1 cellular context compared by ENCODE assay signal in the genomic region with DNA sequence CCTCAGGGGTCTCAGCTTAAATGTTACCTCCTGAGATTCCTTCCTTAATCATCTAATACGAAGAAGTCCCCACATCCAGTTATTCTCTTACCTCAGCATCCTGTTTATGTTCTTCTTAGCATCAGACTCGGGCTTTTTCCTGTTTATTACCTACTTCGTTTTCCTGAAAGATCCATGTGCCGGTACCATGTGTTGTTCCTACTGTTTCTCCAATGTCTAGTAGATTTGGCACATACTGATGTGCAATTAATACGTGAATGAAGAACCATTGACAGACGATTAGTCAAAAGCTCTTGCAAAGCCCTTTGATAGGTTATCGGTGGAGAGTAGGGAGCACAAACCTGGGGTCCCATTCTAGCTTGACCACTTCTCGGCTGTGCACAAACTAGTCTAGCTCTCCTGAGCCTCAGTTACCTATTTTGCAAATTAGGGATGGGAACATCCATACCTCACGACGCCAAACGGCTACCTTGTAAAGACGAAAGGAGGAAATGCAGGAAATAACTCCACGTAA.
A peak's percentile ranks its signal among the peaks of the same experiment; 100 is the strongest.
TF ChIP-seq lines count a peak whose summit lies in the region.

No MANE protein-coding gene starts in this region.

TF ChIP-seq in K562, 482 proteins besides CTCF, POLR2A, EP300 and RAD21 (continued from another document and continues in another):
- TF ChIP-seq TEAD1 (CRISPR knock-in tag; IDR thresholded peaks at IDR 0.05) (no peak), XRCC4 (IDR thresholded peaks at IDR 0.05; ENCODE audit: extremely low read depth, insufficient read depth, insufficient read length) (no peak), TSC22D4 (tag; IDR thresholded peaks at IDR 0.05) (no peak), OTX1 (CRISPR knock-in tag; IDR thresholded peaks at IDR 0.05) (no peak), NR2C2 (CRISPR knock-in tag; IDR thresholded peaks at IDR 0.05) (no peak), NR2C2 (tag; IDR thresholded peaks at IDR 0.05) (peak; percentile 12; the same call in 1 of the 2 replicates), ZNF695 (CRISPR knock-in tag; IDR thresholded peaks at IDR 0.05) (no peak), ZNF23 (CRISPR knock-in tag; IDR thresholded peaks at IDR 0.05) (no peak), NFIC (IDR thresholded peaks at IDR 0.05) (no peak), MTA1 (IDR thresholded peaks at IDR 0.05; ENCODE audit: borderline replicate concordance) (no peak), ZNF586 (CRISPR knock-in tag; conservative IDR thresholded peaks at IDR 0.05) (no peak), PYGO2 (tag; IDR thresholded peaks at IDR 0.05) (no peak), RBM34 (IDR thresholded peaks at IDR 0.05; ENCODE audit: borderline replicate concordance, insufficient read depth, low read length) (no peak), ARNT (IDR thresholded peaks at IDR 0.05) (peak in 1 of 2 experiments; percentile 23; a peak in 1 of 4 replicates), ZNF239 (CRISPR knock-in tag; IDR thresholded peaks at IDR 0.05) (no peak), GABPA (tag; conservative IDR thresholded peaks at IDR 0.05; ENCODE audit: low read depth) (0 out of 2 replicates have a peak, but pooled peaks have one; percentile 22), ZNF143 (CRISPR knock-in tag; IDR thresholded peaks at IDR 0.05) (no peak), ETS2 (tag; IDR thresholded peaks at IDR 0.05; ENCODE audit: borderline replicate concordance, poor library complexity, severe bottlenecking) (no peak), TEAD4 (IDR thresholded peaks at IDR 0.05; ENCODE audit: low read length) (no peak), TEAD4 (CRISPR knock-in tag; IDR thresholded peaks at IDR 0.05; ENCODE audit: borderline replicate concordance) (no peak), SMARCB1 (IDR thresholded peaks at IDR 0.05; ENCODE audit: insufficient read length, low read depth) (no peak), ZNF561 (CRISPR knock-in tag; conservative IDR thresholded peaks at IDR 0.05) (no peak)
- TF ChIP-seq, protein P1, sequence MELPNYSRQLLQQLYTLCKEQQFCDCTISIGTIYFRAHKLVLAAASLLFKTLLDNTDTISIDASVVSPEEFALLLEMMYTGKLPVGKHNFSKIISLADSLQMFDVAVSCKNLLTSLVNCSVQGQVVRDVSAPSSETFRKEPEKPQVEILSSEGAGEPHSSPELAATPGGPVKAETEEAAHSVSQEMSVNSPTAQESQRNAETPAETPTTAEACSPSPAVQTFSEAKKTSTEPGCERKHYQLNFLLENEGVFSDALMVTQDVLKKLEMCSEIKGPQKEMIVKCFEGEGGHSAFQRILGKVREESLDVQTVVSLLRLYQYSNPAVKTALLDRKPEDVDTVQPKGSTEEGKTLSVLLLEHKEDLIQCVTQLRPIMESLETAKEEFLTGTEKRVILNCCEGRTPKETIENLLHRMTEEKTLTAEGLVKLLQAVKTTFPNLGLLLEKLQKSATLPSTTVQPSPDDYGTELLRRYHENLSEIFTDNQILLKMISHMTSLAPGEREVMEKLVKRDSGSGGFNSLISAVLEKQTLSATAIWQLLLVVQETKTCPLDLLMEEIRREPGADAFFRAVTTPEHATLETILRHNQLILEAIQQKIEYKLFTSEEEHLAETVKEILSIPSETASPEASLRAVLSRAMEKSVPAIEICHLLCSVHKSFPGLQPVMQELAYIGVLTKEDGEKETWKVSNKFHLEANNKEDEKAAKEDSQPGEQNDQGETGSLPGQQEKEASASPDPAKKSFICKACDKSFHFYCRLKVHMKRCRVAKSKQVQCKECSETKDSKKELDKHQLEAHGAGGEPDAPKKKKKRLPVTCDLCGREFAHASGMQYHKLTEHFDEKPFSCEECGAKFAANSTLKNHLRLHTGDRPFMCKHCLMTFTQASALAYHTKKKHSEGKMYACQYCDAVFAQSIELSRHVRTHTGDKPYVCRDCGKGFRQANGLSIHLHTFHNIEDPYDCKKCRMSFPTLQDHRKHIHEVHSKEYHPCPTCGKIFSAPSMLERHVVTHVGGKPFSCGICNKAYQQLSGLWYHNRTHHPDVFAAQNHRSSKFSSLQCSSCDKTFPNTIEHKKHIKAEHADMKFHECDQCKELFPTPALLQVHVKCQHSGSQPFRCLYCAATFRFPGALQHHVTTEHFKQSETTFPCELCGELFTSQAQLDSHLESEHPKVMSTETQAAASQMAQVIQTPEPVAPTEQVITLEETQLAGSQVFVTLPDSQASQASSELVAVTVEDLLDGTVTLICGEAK (IDR thresholded peaks at IDR 0.05) = no peak
- TF ChIP-seq, protein P1 (CRISPR knock-in tag; IDR thresholded peaks at IDR 0.05) = no peak
- TF ChIP-seq, protein P2, sequence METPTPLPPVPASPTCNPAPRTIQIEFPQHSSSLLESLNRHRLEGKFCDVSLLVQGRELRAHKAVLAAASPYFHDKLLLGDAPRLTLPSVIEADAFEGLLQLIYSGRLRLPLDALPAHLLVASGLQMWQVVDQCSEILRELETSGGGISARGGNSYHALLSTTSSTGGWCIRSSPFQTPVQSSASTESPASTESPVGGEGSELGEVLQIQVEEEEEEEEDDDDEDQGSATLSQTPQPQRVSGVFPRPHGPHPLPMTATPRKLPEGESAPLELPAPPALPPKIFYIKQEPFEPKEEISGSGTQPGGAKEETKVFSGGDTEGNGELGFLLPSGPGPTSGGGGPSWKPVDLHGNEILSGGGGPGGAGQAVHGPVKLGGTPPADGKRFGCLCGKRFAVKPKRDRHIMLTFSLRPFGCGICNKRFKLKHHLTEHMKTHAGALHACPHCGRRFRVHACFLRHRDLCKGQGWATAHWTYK (CRISPR knock-in tag; IDR thresholded peaks at IDR 0.05) = no peak
- TF ChIP-seq, protein P3, sequence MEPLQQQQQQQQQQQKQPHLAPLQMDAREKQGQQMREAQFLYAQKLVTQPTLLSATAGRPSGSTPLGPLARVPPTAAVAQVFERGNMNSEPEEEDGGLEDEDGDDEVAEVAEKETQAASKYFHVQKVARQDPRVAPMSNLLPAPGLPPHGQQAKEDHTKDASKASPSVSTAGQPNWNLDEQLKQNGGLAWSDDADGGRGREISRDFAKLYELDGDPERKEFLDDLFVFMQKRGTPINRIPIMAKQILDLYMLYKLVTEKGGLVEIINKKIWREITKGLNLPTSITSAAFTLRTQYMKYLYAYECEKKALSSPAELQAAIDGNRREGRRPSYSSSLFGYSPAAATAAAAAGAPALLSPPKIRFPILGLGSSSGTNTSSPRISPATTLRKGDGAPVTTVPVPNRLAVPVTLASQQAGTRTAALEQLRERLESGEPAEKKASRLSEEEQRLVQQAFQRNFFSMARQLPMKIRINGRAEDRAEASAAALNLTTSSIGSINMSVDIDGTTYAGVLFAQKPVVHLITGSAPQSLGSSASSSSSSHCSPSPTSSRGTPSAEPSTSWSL (CRISPR knock-in tag; IDR thresholded peaks at IDR 0.05; ENCODE audit: borderline replicate concordance) = no peak
- TF ChIP-seq, protein P4, sequence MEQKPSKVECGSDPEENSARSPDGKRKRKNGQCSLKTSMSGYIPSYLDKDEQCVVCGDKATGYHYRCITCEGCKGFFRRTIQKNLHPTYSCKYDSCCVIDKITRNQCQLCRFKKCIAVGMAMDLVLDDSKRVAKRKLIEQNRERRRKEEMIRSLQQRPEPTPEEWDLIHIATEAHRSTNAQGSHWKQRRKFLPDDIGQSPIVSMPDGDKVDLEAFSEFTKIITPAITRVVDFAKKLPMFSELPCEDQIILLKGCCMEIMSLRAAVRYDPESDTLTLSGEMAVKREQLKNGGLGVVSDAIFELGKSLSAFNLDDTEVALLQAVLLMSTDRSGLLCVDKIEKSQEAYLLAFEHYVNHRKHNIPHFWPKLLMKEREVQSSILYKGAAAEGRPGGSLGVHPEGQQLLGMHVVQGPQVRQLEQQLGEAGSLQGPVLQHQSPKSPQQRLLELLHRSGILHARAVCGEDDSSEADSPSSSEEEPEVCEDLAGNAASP (IDR thresholded peaks at IDR 0.05) = no peak; the same call in 1 of the 2 replicates
- TF ChIP-seq, protein P5, sequence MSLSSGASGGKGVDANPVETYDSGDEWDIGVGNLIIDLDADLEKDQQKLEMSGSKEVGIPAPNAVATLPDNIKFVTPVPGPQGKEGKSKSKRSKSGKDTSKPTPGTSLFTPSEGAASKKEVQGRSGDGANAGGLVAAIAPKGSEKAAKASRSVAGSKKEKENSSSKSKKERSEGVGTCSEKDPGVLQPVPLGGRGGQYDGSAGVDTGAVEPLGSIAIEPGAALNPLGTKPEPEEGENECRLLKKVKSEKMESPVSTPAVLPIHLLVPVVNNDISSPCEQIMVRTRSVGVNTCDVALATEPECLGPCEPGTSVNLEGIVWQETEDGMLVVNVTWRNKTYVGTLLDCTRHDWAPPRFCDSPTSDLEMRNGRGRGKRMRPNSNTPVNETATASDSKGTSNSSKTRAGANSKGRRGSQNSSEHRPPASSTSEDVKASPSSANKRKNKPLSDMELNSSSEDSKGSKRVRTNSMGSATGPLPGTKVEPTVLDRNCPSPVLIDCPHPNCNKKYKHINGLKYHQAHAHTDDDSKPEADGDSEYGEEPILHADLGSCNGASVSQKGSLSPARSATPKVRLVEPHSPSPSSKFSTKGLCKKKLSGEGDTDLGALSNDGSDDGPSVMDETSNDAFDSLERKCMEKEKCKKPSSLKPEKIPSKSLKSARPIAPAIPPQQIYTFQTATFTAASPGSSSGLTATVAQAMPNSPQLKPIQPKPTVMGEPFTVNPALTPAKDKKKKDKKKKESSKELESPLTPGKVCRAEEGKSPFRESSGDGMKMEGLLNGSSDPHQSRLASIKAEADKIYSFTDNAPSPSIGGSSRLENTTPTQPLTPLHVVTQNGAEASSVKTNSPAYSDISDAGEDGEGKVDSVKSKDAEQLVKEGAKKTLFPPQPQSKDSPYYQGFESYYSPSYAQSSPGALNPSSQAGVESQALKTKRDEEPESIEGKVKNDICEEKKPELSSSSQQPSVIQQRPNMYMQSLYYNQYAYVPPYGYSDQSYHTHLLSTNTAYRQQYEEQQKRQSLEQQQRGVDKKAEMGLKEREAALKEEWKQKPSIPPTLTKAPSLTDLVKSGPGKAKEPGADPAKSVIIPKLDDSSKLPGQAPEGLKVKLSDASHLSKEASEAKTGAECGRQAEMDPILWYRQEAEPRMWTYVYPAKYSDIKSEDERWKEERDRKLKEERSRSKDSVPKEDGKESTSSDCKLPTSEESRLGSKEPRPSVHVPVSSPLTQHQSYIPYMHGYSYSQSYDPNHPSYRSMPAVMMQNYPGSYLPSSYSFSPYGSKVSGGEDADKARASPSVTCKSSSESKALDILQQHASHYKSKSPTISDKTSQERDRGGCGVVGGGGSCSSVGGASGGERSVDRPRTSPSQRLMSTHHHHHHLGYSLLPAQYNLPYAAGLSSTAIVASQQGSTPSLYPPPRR (CRISPR knock-in tag; IDR thresholded peaks at IDR 0.05; ENCODE audit: borderline replicate concordance) = no peak
- TF ChIP-seq, protein P6, sequence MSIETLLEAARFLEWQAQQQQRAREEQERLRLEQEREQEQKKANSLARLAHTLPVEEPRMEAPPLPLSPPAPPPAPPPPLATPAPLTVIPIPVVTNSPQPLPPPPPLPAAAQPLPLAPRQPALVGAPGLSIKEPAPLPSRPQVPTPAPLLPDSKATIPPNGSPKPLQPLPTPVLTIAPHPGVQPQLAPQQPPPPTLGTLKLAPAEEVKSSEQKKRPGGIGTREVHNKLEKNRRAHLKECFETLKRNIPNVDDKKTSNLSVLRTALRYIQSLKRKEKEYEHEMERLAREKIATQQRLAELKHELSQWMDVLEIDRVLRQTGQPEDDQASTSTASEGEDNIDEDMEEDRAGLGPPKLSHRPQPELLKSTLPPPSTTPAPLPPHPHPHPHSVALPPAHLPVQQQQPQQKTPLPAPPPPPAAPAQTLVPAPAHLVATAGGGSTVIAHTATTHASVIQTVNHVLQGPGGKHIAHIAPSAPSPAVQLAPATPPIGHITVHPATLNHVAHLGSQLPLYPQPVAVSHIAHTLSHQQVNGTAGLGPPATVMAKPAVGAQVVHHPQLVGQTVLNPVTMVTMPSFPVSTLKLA (conservative IDR thresholded peaks at IDR 0.05) = no peak
- TF ChIP-seq, protein P7, sequence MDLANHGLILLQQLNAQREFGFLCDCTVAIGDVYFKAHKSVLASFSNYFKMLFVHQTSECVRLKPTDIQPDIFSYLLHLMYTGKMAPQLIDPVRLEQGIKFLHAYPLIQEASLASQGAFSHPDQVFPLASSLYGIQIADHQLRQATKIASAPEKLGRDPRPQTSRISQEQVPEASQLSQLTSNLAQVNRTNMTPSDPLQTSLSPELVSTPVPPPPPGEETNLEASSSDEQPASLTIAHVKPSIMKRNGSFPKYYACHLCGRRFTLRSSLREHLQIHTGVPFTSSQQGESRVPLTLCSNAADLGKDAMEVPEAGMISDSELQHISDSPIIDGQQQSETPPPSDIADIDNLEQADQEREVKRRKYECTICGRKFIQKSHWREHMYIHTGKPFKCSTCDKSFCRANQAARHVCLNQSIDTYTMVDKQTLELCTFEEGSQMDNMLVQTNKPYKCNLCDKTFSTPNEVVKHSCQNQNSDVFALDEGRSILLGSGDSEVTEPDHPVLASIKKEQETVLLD (IDR thresholded peaks at IDR 0.05) = no peak
- TF ChIP-seq, protein P8, sequence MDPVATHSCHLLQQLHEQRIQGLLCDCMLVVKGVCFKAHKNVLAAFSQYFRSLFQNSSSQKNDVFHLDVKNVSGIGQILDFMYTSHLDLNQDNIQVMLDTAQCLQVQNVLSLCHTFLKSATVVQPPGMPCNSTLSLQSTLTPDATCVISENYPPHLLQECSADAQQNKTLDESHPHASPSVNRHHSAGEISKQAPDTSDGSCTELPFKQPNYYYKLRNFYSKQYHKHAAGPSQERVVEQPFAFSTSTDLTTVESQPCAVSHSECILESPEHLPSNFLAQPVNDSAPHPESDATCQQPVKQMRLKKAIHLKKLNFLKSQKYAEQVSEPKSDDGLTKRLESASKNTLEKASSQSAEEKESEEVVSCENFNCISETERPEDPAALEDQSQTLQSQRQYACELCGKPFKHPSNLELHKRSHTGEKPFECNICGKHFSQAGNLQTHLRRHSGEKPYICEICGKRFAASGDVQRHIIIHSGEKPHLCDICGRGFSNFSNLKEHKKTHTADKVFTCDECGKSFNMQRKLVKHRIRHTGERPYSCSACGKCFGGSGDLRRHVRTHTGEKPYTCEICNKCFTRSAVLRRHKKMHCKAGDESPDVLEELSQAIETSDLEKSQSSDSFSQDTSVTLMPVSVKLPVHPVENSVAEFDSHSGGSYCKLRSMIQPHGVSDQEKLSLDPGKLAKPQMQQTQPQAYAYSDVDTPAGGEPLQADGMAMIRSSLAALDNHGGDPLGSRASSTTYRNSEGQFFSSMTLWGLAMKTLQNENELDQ (CRISPR knock-in tag; IDR thresholded peaks at IDR 0.05; ENCODE audit: borderline replicate concordance) = no peak
